1 cellular context compared by ENCODE assay signal in genomic region chr1:147242449-147243227, GRCh38.
TF ChIP-seq lines count a peak whose summit lies in the region.

TSS of gene CHD1L (plus strand) at chr1:147242684. CDS start at chr1:147242704, 20 bp downstream.

TF ChIP-seq in HepG2, 621 proteins besides CTCF, POLR2A, EP300 and RAD21 (continued from another document and continues in another):
- TF ChIP-seq CEBPZ (IDR thresholded peaks at IDR 0.05; ENCODE audit: low read length), result no peak
- TF ChIP-seq SKIL (CRISPR knock-in tag; IDR thresholded peaks at IDR 0.05; ENCODE audit: borderline replicate concordance), result peak; percentile 65; the same call in 1 of the 2 replicates
- TF ChIP-seq KAT8 (CRISPR knock-in tag; IDR thresholded peaks at IDR 0.05), result peak; percentile 72
- peak; percentile 92 for TF ChIP-seq MIER3 (CRISPR knock-in tag; IDR thresholded peaks at IDR 0.05; ENCODE audit: borderline replicate concordance)
- no peak for TF ChIP-seq ZNF724P (CRISPR knock-in tag; IDR thresholded peaks at IDR 0.05; ENCODE audit: borderline replicate concordance)
- TF ChIP-seq PHF8 (CRISPR knock-in tag; IDR thresholded peaks at IDR 0.05), result peak; percentile 81
- no peak for TF ChIP-seq ZNF549 (CRISPR knock-in tag; IDR thresholded peaks at IDR 0.05)
- peak in 1 of 2 experiments; percentile 40; a peak in 2 of 4 replicates for TF ChIP-seq ATF4 (CRISPR knock-in tag; IDR thresholded peaks at IDR 0.05)
- TF ChIP-seq MXD1 (CRISPR knock-in tag; IDR thresholded peaks at IDR 0.05), result peak; percentile 25; the same call in 1 of the 2 replicates
- no peak for TF ChIP-seq KLF15 (CRISPR knock-in tag; IDR thresholded peaks at IDR 0.05; ENCODE audit: borderline replicate concordance)
- TF ChIP-seq WIZ (CRISPR knock-in tag; IDR thresholded peaks at IDR 0.05), result no peak
- TF ChIP-seq KDM6A (CRISPR knock-in tag; IDR thresholded peaks at IDR 0.05; ENCODE audit: low read depth), result no peak
- no peak for TF ChIP-seq PRPF4 (IDR thresholded peaks at IDR 0.05; ENCODE audit: low read depth, low read length, poor library complexity, severe bottlenecking)
- TF ChIP-seq ZNF788 (CRISPR knock-in tag; IDR thresholded peaks at IDR 0.05; ENCODE audit: borderline replicate concordance), result peak; percentile 56; the same call in 1 of the 2 replicates
- TF ChIP-seq HOXA7 (CRISPR knock-in tag; IDR thresholded peaks at IDR 0.05), result no peak
- TF ChIP-seq MYC (CRISPR knock-in tag; IDR thresholded peaks at IDR 0.05; ENCODE audit: borderline replicate concordance), result peak; percentile 86
- peak; percentile 64 for TF ChIP-seq SAFB2 (CRISPR knock-in tag; IDR thresholded peaks at IDR 0.05; ENCODE audit: borderline replicate concordance, low read depth)
- TF ChIP-seq REPIN1 (CRISPR knock-in tag; IDR thresholded peaks at IDR 0.05; ENCODE audit: borderline replicate concordance, low read depth), result peak; percentile 89
- peak; percentile 63 for TF ChIP-seq HDAC1 (CRISPR knock-in tag; IDR thresholded peaks at IDR 0.05)
- TF ChIP-seq SMAD3 (CRISPR knock-in tag; IDR thresholded peaks at IDR 0.05), result 0 out of 2 replicates have a peak, but pooled peaks have one; percentile 2
- no peak for TF ChIP-seq ZNF678 (CRISPR knock-in tag; IDR thresholded peaks at IDR 0.05)
- TF ChIP-seq ZUFSP (CRISPR knock-in tag; IDR thresholded peaks at IDR 0.05; ENCODE audit: borderline replicate concordance), result no peak
- TF ChIP-seq ATRX (CRISPR knock-in tag; IDR thresholded peaks at IDR 0.05; ENCODE audit: borderline replicate concordance), result no peak
- no peak for TF ChIP-seq ZNF34 (CRISPR knock-in tag; IDR thresholded peaks at IDR 0.05; ENCODE audit: borderline replicate concordance)
- TF ChIP-seq CEBPG (CRISPR knock-in tag; IDR thresholded peaks at IDR 0.05), result peak; percentile 55; the same call in 1 of the 2 replicates
- no peak for TF ChIP-seq CERS6 (CRISPR knock-in tag; IDR thresholded peaks at IDR 0.05)
- TF ChIP-seq AGO1 (IDR thresholded peaks at IDR 0.05; ENCODE audit: low read depth, low read length, poor library complexity, severe bottlenecking), result peak; percentile 36
- no peak for TF ChIP-seq EHMT2 (IDR thresholded peaks at IDR 0.05; ENCODE audit: borderline replicate concordance, low read depth, low read length)
- TF ChIP-seq BRF2 (CRISPR knock-in tag; IDR thresholded peaks at IDR 0.05), result peak; percentile 92; the same call in 1 of the 2 replicates
- peak; percentile 70 for TF ChIP-seq ISX (CRISPR knock-in tag; conservative IDR thresholded peaks at IDR 0.05)
- 0 out of 2 replicates have a peak, but pooled peaks have one; percentile 23 for TF ChIP-seq HMGXB3 (CRISPR knock-in tag; IDR thresholded peaks at IDR 0.05; ENCODE audit: borderline replicate concordance)
- TF ChIP-seq RFX5 (IDR thresholded peaks at IDR 0.05; ENCODE audit: low read depth, low read length), result no peak
- peak; percentile 54; the same call in 1 of the 2 replicates for TF ChIP-seq FOXC1 (CRISPR knock-in tag; IDR thresholded peaks at IDR 0.05; ENCODE audit: borderline replicate concordance)
- peak; percentile 92 for TF ChIP-seq CCDC6 (CRISPR knock-in tag; IDR thresholded peaks at IDR 0.05)
- TF ChIP-seq ZSCAN29 (CRISPR knock-in tag; conservative IDR thresholded peaks at IDR 0.05), result no peak
- TF ChIP-seq MIXL1 (CRISPR knock-in tag; IDR thresholded peaks at IDR 0.05), result peak; percentile 88
- TF ChIP-seq ZNF329 (CRISPR knock-in tag; IDR thresholded peaks at IDR 0.05; ENCODE audit: low read depth), result 0 out of 2 replicates have a peak, but pooled peaks have one; percentile 13
- no peak for TF ChIP-seq GABPA (IDR thresholded peaks at IDR 0.05; ENCODE audit: low read depth, low read length)
- no peak for TF ChIP-seq GABPA (CRISPR knock-in tag; IDR thresholded peaks at IDR 0.05; ENCODE audit: low read depth)
- peak; percentile 84 for TF ChIP-seq TBX2 (CRISPR knock-in tag; IDR thresholded peaks at IDR 0.05; ENCODE audit: borderline replicate concordance)
- TF ChIP-seq ZNF552 (CRISPR knock-in tag; IDR thresholded peaks at IDR 0.05; ENCODE audit: borderline replicate concordance), result 0 out of 2 replicates have a peak, but pooled peaks have one; percentile 30
- TF ChIP-seq FOXM1 (CRISPR knock-in tag; IDR thresholded peaks at IDR 0.05), result no peak
- no peak for TF ChIP-seq KLF9 (CRISPR knock-in tag; IDR thresholded peaks at IDR 0.05; ENCODE audit: low read depth)
- TF ChIP-seq TBL1XR1 (IDR thresholded peaks at IDR 0.05; ENCODE audit: borderline replicate concordance, low read length, partially characterized antibody), result no peak
- TF ChIP-seq ZSCAN31 (CRISPR knock-in tag; IDR thresholded peaks at IDR 0.05; ENCODE audit: low read depth), result 0 out of 2 replicates have a peak, but pooled peaks have one; percentile 59
- no peak for TF ChIP-seq MZF1 (CRISPR knock-in tag; IDR thresholded peaks at IDR 0.05; ENCODE audit: borderline replicate concordance)
- TF ChIP-seq HNRNPL (IDR thresholded peaks at IDR 0.05; ENCODE audit: low read depth, low read length), result no peak; the same call in 1 of the 2 replicates
- TF ChIP-seq ZNF768 (CRISPR knock-in tag; IDR thresholded peaks at IDR 0.05), result peak; percentile 71
- no peak for TF ChIP-seq HMGA1 (CRISPR knock-in tag; conservative IDR thresholded peaks at IDR 0.05)
- no peak for TF ChIP-seq SCMH1 (CRISPR knock-in tag; IDR thresholded peaks at IDR 0.05; ENCODE audit: borderline replicate concordance)
- peak; percentile 87; the same call in 1 of the 2 replicates for TF ChIP-seq ZNF234 (CRISPR knock-in tag; conservative IDR thresholded peaks at IDR 0.05)
- TF ChIP-seq CENPBD1 (CRISPR knock-in tag; IDR thresholded peaks at IDR 0.05; ENCODE audit: borderline replicate concordance, low read depth), result no peak
- TF ChIP-seq SAP130 (CRISPR knock-in tag; IDR thresholded peaks at IDR 0.05; ENCODE audit: low read depth), result peak; percentile 81
- peak; percentile 53; the same call in 1 of the 2 replicates for TF ChIP-seq RFXANK (CRISPR knock-in tag; IDR thresholded peaks at IDR 0.05)
- peak; percentile 99 for TF ChIP-seq RBFOX2 (IDR thresholded peaks at IDR 0.05; ENCODE audit: low read depth, low read length)
- TF ChIP-seq U2AF2 (IDR thresholded peaks at IDR 0.05; ENCODE audit: low read depth, low read length), result no peak
- no peak for TF ChIP-seq ZNF570 (CRISPR knock-in tag; IDR thresholded peaks at IDR 0.05; ENCODE audit: borderline replicate concordance)
